In genomic region chr13:42348576-42348975, GRCh38 we compare ENCODE assay signal across 19 cellular contexts.
"Had no signal": no experiment of that assay in that cellular context is flagged by ENCODE, and none has a peak within 500 bp of the region (broad histone marks: within the 10 kb centered on the region; RNA-seq: fewer than 3 reads in every experiment).

No MANE protein-coding gene starts in this region.

- H3K9me3 Mint-ChIP-seq: dendritic cell treated with granulocyte-macrophage colony-stimulating factor and Interleukin-4, amounts not matched to agents 40 ng/mL and 50 ng/mL, for 4 days; effector memory CD8-positive, alpha-beta T cell; naive thymus-derived CD4-positive, alpha-beta T cell; nephron progenitor cell; stimulated activated effector memory CD8-positive, alpha-beta T cell treated with anti-CD3 and anti-CD28 coated beads, Interleukin-12 subunit alpha, Interleukin-12 subunit beta, amount 100 ng/mL, for 72 hours had no signal

- DNase-seq: effector memory CD8-positive, alpha-beta T cell; esophagus squamous epithelium; foreskin fibroblast; glutamatergic neuron; islet precursor cell; mammary epithelial cell; naive thymus-derived CD4-positive, alpha-beta T cell; nephron progenitor cell; spleen; stimulated activated CD8-positive, alpha-beta memory T cell treated with anti-CD3 and anti-CD28 coated beads, Interleukin-4, amount 100 ng/mL, for 48 hours; trophoblast cell had no signal

- H3K27me3 Mint-ChIP-seq: effector memory CD8-positive, alpha-beta T cell; naive thymus-derived CD4-positive, alpha-beta T cell had no signal

- H3K9me3 ChIP-seq: esophagus squamous epithelium, gastroesophageal sphincter, prostate gland, spleen had no signal

- ATAC-seq: effector memory CD8-positive, alpha-beta T cell; gastroesophageal sphincter; left lobe of liver; naive thymus-derived CD4-positive, alpha-beta T cell; sciatic nerve; stimulated activated effector memory CD8-positive, alpha-beta T cell treated with anti-CD3 and anti-CD28 coated beads, Interleukin-12 subunit alpha, Interleukin-12 subunit beta, amount 100 ng/mL, for 72 hours had no signal

- H3K4me3 Mint-ChIP-seq: dendritic cell treated with granulocyte-macrophage colony-stimulating factor and Interleukin-4, amounts not matched to agents 40 ng/mL and 50 ng/mL, for 4 days; effector memory CD8-positive, alpha-beta T cell; naive thymus-derived CD4-positive, alpha-beta T cell; nephron progenitor cell; stimulated activated effector memory CD8-positive, alpha-beta T cell treated with anti-CD3 and anti-CD28 coated beads, Interleukin-12 subunit alpha, Interleukin-12 subunit beta, amount 100 ng/mL, for 72 hours had no signal

- H3K36me3 Mint-ChIP-seq: stimulated activated effector memory CD8-positive, alpha-beta T cell treated with anti-CD3 and anti-CD28 coated beads, Interleukin-12 subunit alpha, Interleukin-12 subunit beta, amount 100 ng/mL, for 72 hours had no signal

- H3K27ac Mint-ChIP-seq: dendritic cell treated with granulocyte-macrophage colony-stimulating factor and Interleukin-4, amounts not matched to agents 40 ng/mL and 50 ng/mL, for 4 days; effector memory CD8-positive, alpha-beta T cell; nephron progenitor cell; stimulated activated effector memory CD8-positive, alpha-beta T cell treated with anti-CD3 and anti-CD28 coated beads, Interleukin-12 subunit alpha, Interleukin-12 subunit beta, amount 100 ng/mL, for 72 hours had no signal

- H3K27me3 ChIP-seq: gastroesophageal sphincter, spleen had no signal

- H3K27ac ChIP-seq: epithelial cell of prostate, esophagus squamous epithelium, gastroesophageal sphincter, parathyroid adenoma, prostate gland, spleen had no signal

- H3K4me1 Mint-ChIP-seq: nephron progenitor cell; stimulated activated effector memory CD8-positive, alpha-beta T cell treated with anti-CD3 and anti-CD28 coated beads, Interleukin-12 subunit alpha, Interleukin-12 subunit beta, amount 100 ng/mL, for 72 hours had no signal
